Comparison of ENCODE assay signal across 9 cellular contexts in the genomic region with DNA sequence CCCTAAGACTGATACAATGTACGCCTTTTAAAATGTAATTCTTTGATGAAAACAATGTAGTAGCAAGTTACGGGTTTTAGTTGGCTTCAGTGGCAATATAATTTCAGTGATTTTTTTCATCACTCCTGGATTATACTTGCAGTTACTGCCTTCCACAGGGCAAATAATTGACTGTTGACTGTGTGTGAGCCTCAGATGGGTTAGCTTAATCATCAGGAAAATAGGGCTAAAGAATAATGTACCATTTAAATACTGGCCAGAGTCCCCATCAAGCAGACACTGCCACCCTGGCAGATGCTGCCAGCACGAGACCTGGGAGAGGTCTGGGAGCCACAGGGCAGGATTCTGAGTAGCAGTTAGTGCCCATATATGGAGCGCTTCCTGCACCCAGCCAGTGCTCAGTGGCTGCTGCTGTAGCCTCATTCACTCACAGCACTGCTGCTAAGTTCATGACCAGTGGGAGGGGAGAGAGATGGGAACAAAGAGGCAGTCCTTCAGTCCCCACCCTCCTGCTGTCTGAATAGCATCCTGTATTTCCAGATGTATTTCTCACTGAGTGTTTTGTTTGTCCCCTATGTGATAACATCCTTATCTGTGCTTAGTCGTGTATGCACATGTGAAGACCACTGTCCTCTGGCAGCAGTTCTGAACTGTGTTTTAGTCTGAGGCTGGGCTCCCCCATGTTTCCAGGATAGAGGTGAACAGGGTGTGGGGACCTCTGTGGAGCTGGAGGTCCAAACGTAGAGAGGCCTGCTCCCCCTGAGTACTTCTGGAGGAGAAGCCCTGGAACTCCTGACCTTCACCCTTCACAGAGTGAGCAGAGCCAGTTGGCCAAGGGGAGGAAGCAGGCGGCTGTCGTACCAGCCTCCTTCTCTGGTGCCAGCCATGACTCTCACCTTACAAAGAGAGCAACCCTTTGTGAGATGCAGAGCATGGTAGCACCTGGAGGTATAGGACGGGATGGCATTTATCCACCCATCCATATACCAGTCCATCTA.
A peak's percentile ranks its signal among the peaks of the same experiment; 100 is the strongest.
DNase-seq lines count a peak whose midpoint lies in the region; ATAC-seq and TF ChIP-seq lines count a peak whose summit lies in the region.
"Had no signal": no experiment of that assay in that cellular context is flagged by ENCODE, and none has a peak within 500 bp of the region (broad histone marks: within the 10 kb centered on the region; RNA-seq: fewer than 3 reads in every experiment).

No MANE protein-coding gene starts in this region.

- peaks cover 0 to 47% (median 26%) of the 10 kb centered on the region in 4 donors for H3K4me1 ChIP-seq in stomach
- peaks cover 21% of the 10 kb centered on the region for H3K4me1 ChIP-seq in lower lobe of right lung

- TF ChIP-seq CTCF in stomach (IDR thresholded peaks at IDR 0.05) (no peak), lower lobe of right lung (IDR thresholded peaks at IDR 0.05) (no peak)

- peaks cover 3% of the 10 kb centered on the region for H3K9me3 Mint-ChIP-seq in activated naive CD8-positive, alpha-beta T cell treated with anti-CD3 and anti-CD28 coated beads, Interleukin-2, amount 10 ng/mL, durations not matched to agents 7 days and 5 days
- H3K9me3 Mint-ChIP-seq in activated naive CD8-positive, alpha-beta T cell treated with anti-CD3 and anti-CD28 coated beads for 36 hours, result peaks cover 3% of the 10 kb centered on the region

- no peak for TF ChIP-seq EP300 in stomach (IDR thresholded peaks at IDR 0.05)

- no peaks in the 10 kb centered on the region for H3K27me3 Mint-ChIP-seq in activated naive CD8-positive, alpha-beta T cell treated with anti-CD3 and anti-CD28 coated beads, Interleukin-2, amount 10 ng/mL, durations not matched to agents 7 days and 5 days
- H3K27me3 Mint-ChIP-seq in activated naive CD8-positive, alpha-beta T cell treated with anti-CD3 and anti-CD28 coated beads for 36 hours, result no peaks in the 10 kb centered on the region
- H3K27me3 Mint-ChIP-seq in T-helper 17 cell, result no peaks in the 10 kb centered on the region
- H3K27me3 Mint-ChIP-seq: stimulated activated naive B cell treated with anti-CD40 and anti-IgM and Interleukin-4, amounts not matched to agents 10 μg/mL and 1 μg/mL and 100 μg/mL, for 72 hours had no signal

- H3K4me1 Mint-ChIP-seq in activated naive CD8-positive, alpha-beta T cell treated with anti-CD3 and anti-CD28 coated beads, Interleukin-2, amount 10 ng/mL, durations not matched to agents 7 days and 5 days, result peaks cover 36% of the 10 kb centered on the region
- H3K4me1 Mint-ChIP-seq in activated naive CD8-positive, alpha-beta T cell treated with anti-CD3 and anti-CD28 coated beads for 36 hours, result peaks cover 22% of the 10 kb centered on the region
- H3K4me1 Mint-ChIP-seq in T-helper 17 cell, result peaks cover 39% of the 10 kb centered on the region

- peak overlapping the region in 1 of 5 donors; percentile 29 for H3K27ac ChIP-seq in stomach
- no peak overlapping the region for H3K27ac ChIP-seq in lower lobe of right lung

- intact Hi-C loops in stomach (cut with DNase I; ENCODE audit: low total_unique reads) (no loop called here), lower lobe of right lung (cut with DNase I) (no loop called here)

- TF ChIP-seq POLR2A in stomach (IDR thresholded peaks at IDR 0.05), result no peak

- no peak overlapping the region for H3K27ac Mint-ChIP-seq in activated naive CD8-positive, alpha-beta T cell treated with anti-CD3 and anti-CD28 coated beads, Interleukin-2, amount 10 ng/mL, durations not matched to agents 7 days and 5 days
- H3K27ac Mint-ChIP-seq in activated naive CD8-positive, alpha-beta T cell treated with anti-CD3 and anti-CD28 coated beads for 36 hours, result no peak overlapping the region
- peak overlapping the region; percentile 1 for H3K27ac Mint-ChIP-seq in T-helper 17 cell
- H3K27ac Mint-ChIP-seq: stimulated activated naive B cell treated with anti-CD40 and anti-IgM and Interleukin-4, amounts not matched to agents 10 μg/mL and 1 μg/mL and 100 μg/mL, for 72 hours had no signal

- DNase-seq in activated naive CD8-positive, alpha-beta T cell treated with anti-CD3 and anti-CD28 coated beads, Interleukin-2, amount 10 ng/mL, durations not matched to agents 7 days and 5 days, result no peak
- DNase-seq in activated naive CD8-positive, alpha-beta T cell treated with anti-CD3 and anti-CD28 coated beads for 36 hours, result no peak
- peak in 1 of 3 donors; percentile 18 for DNase-seq in T-helper 17 cell
- DNase-seq in fibroblast of gingiva (ENCODE audit: low read depth), result peak; percentile 27
- peak; percentile 3 for DNase-seq in stomach
- no peak for DNase-seq in lower lobe of right lung
- DNase-seq: stimulated activated naive B cell treated with anti-CD40 and anti-IgM and Interleukin-4, amounts not matched to agents 10 μg/mL and 1 μg/mL and 100 μg/mL, for 72 hours had no signal

- H3K4me3 ChIP-seq in stomach, result no peak overlapping the region
- no peak overlapping the region for H3K4me3 ChIP-seq in lower lobe of right lung

- ATAC-seq in activated naive CD8-positive, alpha-beta T cell treated with anti-CD3 and anti-CD28 coated beads, Interleukin-2, amount 10 ng/mL, durations not matched to agents 7 days and 5 days (ENCODE audit: low read depth), result peak; percentile 59
- peak; percentile 77 for ATAC-seq in T-helper 17 cell
- ATAC-seq in HG02623 (IDR thresholded peaks at IDR 0.05; ENCODE audit: unreplicated experiment), result no peak
- no peak for ATAC-seq in HG03139 (IDR thresholded peaks at IDR 0.05; ENCODE audit: unreplicated experiment)
- ATAC-seq in lower lobe of right lung, result no peak
- ATAC-seq: stimulated activated naive B cell treated with anti-CD40 and anti-IgM and Interleukin-4, amounts not matched to agents 10 μg/mL and 1 μg/mL and 100 μg/mL, for 72 hours had no signal

- H3K27me3 ChIP-seq in stomach (no peaks in the 10 kb centered on the region), lower lobe of right lung (ENCODE audit: low read depth) (no peaks in the 10 kb centered on the region)

- POLR2A ChIA-PET in activated naive CD8-positive, alpha-beta T cell treated with anti-CD3 and anti-CD28 coated beads, Interleukin-2, amount 10 ng/mL, durations not matched to agents 7 days and 5 days (lab: Charles Lee), result no interaction called here

- H3K36me3 ChIP-seq in stomach (peaks cover 0 to 9% (median 0%) of the 10 kb centered on the region in 4 donors), lower lobe of right lung (no peaks in the 10 kb centered on the region)

- H3K9me3 ChIP-seq in T-helper 17 cell (ENCODE audit: control insufficient read depth, low read length, poor library complexity, severe bottlenecking), result no peaks in the 10 kb centered on the region
- no peaks in the 10 kb centered on the region for H3K9me3 ChIP-seq in stomach
- H3K9me3 ChIP-seq in lower lobe of right lung, result no peaks in the 10 kb centered on the region

- H3K36me3 Mint-ChIP-seq in activated naive CD8-positive, alpha-beta T cell treated with anti-CD3 and anti-CD28 coated beads, Interleukin-2, amount 10 ng/mL, durations not matched to agents 7 days and 5 days, result peaks cover 10% of the 10 kb centered on the region
- H3K36me3 Mint-ChIP-seq in activated naive CD8-positive, alpha-beta T cell treated with anti-CD3 and anti-CD28 coated beads for 36 hours, result peaks cover 19% of the 10 kb centered on the region
- H3K36me3 Mint-ChIP-seq in T-helper 17 cell (ENCODE audit: low read depth), result peaks cover 3% of the 10 kb centered on the region

- 74 to 82% (median 81%) methylated on average over 9 of the region's 9 CpGs for WGBS in stomach, 5 donors

- H3K4me3 Mint-ChIP-seq in activated naive CD8-positive, alpha-beta T cell treated with anti-CD3 and anti-CD28 coated beads, Interleukin-2, amount 10 ng/mL, durations not matched to agents 7 days and 5 days, result no peak overlapping the region
- no peak overlapping the region for H3K4me3 Mint-ChIP-seq in activated naive CD8-positive, alpha-beta T cell treated with anti-CD3 and anti-CD28 coated beads for 36 hours
- peak overlapping the region; percentile 49 for H3K4me3 Mint-ChIP-seq in T-helper 17 cell

Comparison
In these comparisons a context has a peak if more than half of its experiments do, and no peak if none do; other contexts are left out.
1. ATAC-seq: peak in activated naive CD8-positive, alpha-beta T cell treated with anti-CD3 and anti-CD28 coated beads, Interleukin-2, amount 10 ng/mL, durations not matched to agents 7 days and 5 days (single experiment) and T-helper 17 cell (single experiment); none in HG02623 (single experiment), HG03139 (single experiment) and lower lobe of right lung (0 of 2).
2. DNase-seq: peak in fibroblast of gingiva (single experiment) and stomach (single experiment); none in activated naive CD8-positive, alpha-beta T cell treated with anti-CD3 and anti-CD28 coated beads, Interleukin-2, amount 10 ng/mL, durations not matched to agents 7 days and 5 days (single experiment), activated naive CD8-positive, alpha-beta T cell treated with anti-CD3 and anti-CD28 coated beads for 36 hours (single experiment) and lower lobe of right lung (single experiment).